ENCODE assay signal across 32 cellular contexts in the genomic region with DNA sequence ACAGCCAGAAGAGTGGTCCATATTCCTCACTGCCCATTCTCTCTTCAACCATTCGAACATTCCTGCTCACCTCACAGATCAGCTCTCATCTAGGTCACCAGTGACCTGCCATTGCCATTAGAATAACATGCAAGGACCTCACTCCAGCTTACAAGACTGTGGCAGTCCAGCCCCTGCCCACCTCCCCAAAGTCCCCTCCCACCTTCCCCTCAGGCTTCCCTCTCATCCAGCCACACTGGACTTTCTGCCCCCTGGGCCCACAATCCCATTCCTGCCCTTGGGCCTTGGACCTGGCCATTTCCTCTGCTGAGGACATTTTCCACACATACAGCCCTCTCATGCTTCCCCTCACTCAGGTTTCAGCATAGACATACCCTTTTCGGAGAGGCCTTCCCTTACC. TPM values are rescaled to one million over a fixed set of nuclear protein-coding genes. Genes with fewer than 3 reads are reported as not detected.
"Had no signal": no experiment of that assay in that cellular context is flagged by ENCODE, and none has a peak within 500 bp of the region (broad histone marks: within the 10 kb centered on the region; RNA-seq: fewer than 3 reads in every experiment).

No MANE protein-coding gene starts in this region.

- H3K27ac Mint-ChIP-seq: activated B cell treated with CpG ODN at 0.5 μM for 24 hours; activated naive CD4-positive, alpha-beta T cell treated with anti-CD3 and anti-CD28 coated beads for 36 hours; activated naive CD4-positive, alpha-beta T cell treated with anti-CD3 and anti-CD28 coated beads, Interleukin-2, amount 50 U/mL, for 24 hours; activated naive CD8-positive, alpha-beta T cell treated with anti-CD3 and anti-CD28 coated beads, Interleukin-2, amount 10 ng/mL, durations not matched to agents 7 days and 5 days; activated T-cell treated with anti-CD3 and anti-CD28 coated beads, Interleukin-2, amount 50 U/mL, for 24 hours; activated T-helper 17 cell treated with anti-CD3 and anti-CD28 coated beads, Interleukin-2, amount 50 U/mL, for 72 hours; brain; effector memory CD8-positive, alpha-beta T cell; T-helper 17 cell; T-helper 2 cell treated with Interferon-gamma antibody and Interleukin-4, amounts not matched to agents 5 μg/mL and 100 μg/mL, for 36 hours had no signal

- FAIRE-seq: bronchial epithelial cell, endometrium, endothelial cell of umbilical vein had no signal

- H3K27me3 Mint-ChIP-seq: activated B cell treated with CpG ODN at 0.5 μM for 24 hours; activated naive CD4-positive, alpha-beta T cell treated with anti-CD3 and anti-CD28 coated beads, Interleukin-2, amount 50 U/mL, for 24 hours; activated T-cell treated with anti-CD3 and anti-CD28 coated beads, Interleukin-2, amount 50 U/mL, for 24 hours; activated T-helper 17 cell treated with anti-CD3 and anti-CD28 coated beads, Interleukin-2, amount 50 U/mL, for 72 hours; brain; central memory CD8-positive, alpha-beta T cell; effector memory CD8-positive, alpha-beta T cell; T-helper 17 cell had no signal

- H3K4me3 Mint-ChIP-seq: activated B cell treated with CpG ODN at 0.5 μM for 24 hours; activated naive CD4-positive, alpha-beta T cell treated with anti-CD3 and anti-CD28 coated beads for 36 hours; activated naive CD4-positive, alpha-beta T cell treated with anti-CD3 and anti-CD28 coated beads, Interleukin-2, amount 50 U/mL, for 24 hours; activated naive CD8-positive, alpha-beta T cell treated with anti-CD3 and anti-CD28 coated beads, Interleukin-2, amount 10 ng/mL, durations not matched to agents 7 days and 5 days; activated T-cell treated with anti-CD3 and anti-CD28 coated beads, Interleukin-2, amount 50 U/mL, for 24 hours; activated T-helper 17 cell treated with anti-CD3 and anti-CD28 coated beads, Interleukin-2, amount 50 U/mL, for 72 hours; brain; central memory CD8-positive, alpha-beta T cell; effector memory CD8-positive, alpha-beta T cell; T-helper 17 cell; T-helper 2 cell treated with Interferon-gamma antibody and Interleukin-4, amounts not matched to agents 5 μg/mL and 100 μg/mL, for 36 hours had no signal

- H3K4me1 ChIP-seq: ascending aorta had no signal

- H3K9me3 ChIP-seq: ascending aorta, esophagus squamous epithelium, gastroesophageal sphincter had no signal

- H3K36me3 ChIP-seq: ascending aorta, esophagus squamous epithelium, gastroesophageal sphincter, WERI-Rb-1 had no signal

- H3K4me3 ChIP-seq: ascending aorta, esophagus squamous epithelium, gastroesophageal sphincter had no signal

- H3K27me3 ChIP-seq: ascending aorta, esophagus squamous epithelium, gastroesophageal sphincter had no signal

- DNase-seq: activated B cell treated with CpG ODN at 0.5 μM for 24 hours; activated CD4-positive, alpha-beta T cell treated with anti-CD3 and anti-CD28 coated beads for 48 hours; activated CD4-positive, alpha-beta T cell treated with anti-CD3 and anti-CD28 coated beads, Interleukin-2, amount 50 U/mL, for 1 hour; activated CD4-positive, alpha-beta T cell treated with anti-CD3 and anti-CD28 coated beads, Interleukin-2, amount 50 U/mL, for 48 hours; activated CD8-positive, alpha-beta memory T cell treated with anti-CD3 and anti-CD28 coated beads, Interleukin-2, amount 50 U/mL, for 48 hours; activated effector memory CD4-positive, alpha-beta T cell treated with Interleukin-2 at 50 U/mL for 16 hours; activated naive CD4-positive, alpha-beta T cell treated with anti-CD3 and anti-CD28 coated beads for 36 hours; activated naive CD8-positive, alpha-beta T cell treated with anti-CD3 and anti-CD28 coated beads, Interleukin-2, amount 10 ng/mL, durations not matched to agents 7 days and 5 days; activated T-cell treated with anti-CD3 and anti-CD28 coated beads for 4 hours; activated T-cell treated with anti-CD3 and anti-CD28 coated beads, Interleukin-2, amount 50 U/mL, for 24 hours; cortex of kidney; dermis blood vessel endothelial cell; effector CD4-positive, alpha-beta T cell; effector memory CD8-positive, alpha-beta T cell; esophagus squamous epithelium; foreskin melanocyte; T-helper 1 cell; T-helper 17 cell; T1000; WERI-Rb-1 had no signal

- H3K36me3 Mint-ChIP-seq: activated naive CD4-positive, alpha-beta T cell treated with anti-CD3 and anti-CD28 coated beads, Interleukin-2, amount 50 U/mL, for 24 hours; activated naive CD8-positive, alpha-beta T cell treated with anti-CD3 and anti-CD28 coated beads, Interleukin-2, amount 10 ng/mL, durations not matched to agents 7 days and 5 days; brain had no signal

- H3K27ac ChIP-seq: ascending aorta, epithelial cell of prostate, esophagus squamous epithelium, WERI-Rb-1 had no signal

- H3K9me3 Mint-ChIP-seq: activated B cell treated with CpG ODN at 0.5 μM for 24 hours; activated naive CD4-positive, alpha-beta T cell treated with anti-CD3 and anti-CD28 coated beads for 36 hours; activated naive CD4-positive, alpha-beta T cell treated with anti-CD3 and anti-CD28 coated beads, Interleukin-2, amount 50 U/mL, for 24 hours; activated naive CD8-positive, alpha-beta T cell treated with anti-CD3 and anti-CD28 coated beads, Interleukin-2, amount 10 ng/mL, durations not matched to agents 7 days and 5 days; activated T-cell treated with anti-CD3 and anti-CD28 coated beads, Interleukin-2, amount 50 U/mL, for 24 hours; activated T-helper 17 cell treated with anti-CD3 and anti-CD28 coated beads, Interleukin-2, amount 50 U/mL, for 72 hours; central memory CD8-positive, alpha-beta T cell; effector memory CD8-positive, alpha-beta T cell; T-helper 2 cell treated with Interferon-gamma antibody and Interleukin-4, amounts not matched to agents 5 μg/mL and 100 μg/mL, for 36 hours had no signal

- ATAC-seq: activated CD4-positive, CD25-positive, alpha-beta regulatory T cell treated with anti-CD3 and anti-CD28 coated beads, Interleukin-2, amount 50 U/mL, for 24 hours; activated T-helper 17 cell treated with anti-CD3 and anti-CD28 coated beads, Interleukin-2, amount 50 U/mL, for 72 hours; effector memory CD8-positive, alpha-beta T cell; gastroesophageal sphincter; T-helper 17 cell had no signal

RNA-seq across cellular contexts. Expression of gene TMEM177, which starts 5.2 kb away (rescaled TPM):
- total RNA-seq: ascending aorta had no signal
